Comparison of ENCODE assay signal across 13 cellular contexts in genomic region chr6:130600880-130601341, GRCh38.
DNase-seq lines count a peak whose midpoint lies in the region; ATAC-seq and TF ChIP-seq lines count a peak whose summit lies in the region.
"Had no signal": no experiment of that assay in that cellular context is flagged by ENCODE, and none has a peak within 500 bp of the region (broad histone marks: within the 10 kb centered on the region; RNA-seq: fewer than 3 reads in every experiment).

No MANE protein-coding gene starts in this region.

- peak overlapping the region; percentile 36 for H3K4me3 Mint-ChIP-seq in HFFc6
- H3K4me3 Mint-ChIP-seq in activated T-helper 2 cell treated with anti-CD3 and anti-CD28 coated beads, Interferon-gamma antibody, Interleukin-2, Interleukin-4, amounts not matched to agents 10 μg/mL and 5 μg/mL and 100 μg/mL, durations not matched to agents 14 hours and 24 hours and 36 hours (ENCODE audit: low read depth): no peak overlapping the region
- no peak overlapping the region for H3K4me3 Mint-ChIP-seq in naive thymus-derived CD4-positive, alpha-beta T cell
- H3K4me3 Mint-ChIP-seq: T-helper 17 cell had no signal

- BruUV-seq in A673 (replicated peaks; lab: Mats Ljungman, UMichigan): no TSS peak

- no peaks in the 10 kb centered on the region for H3K27me3 ChIP-seq in A673 (replicated peaks; ENCODE audit: insufficient read depth, low read depth, low read length, poor library complexity)
- H3K27me3 ChIP-seq in foreskin keratinocyte: no peaks in the 10 kb centered on the region
- no peaks in the 10 kb centered on the region for H3K27me3 ChIP-seq in naive thymus-derived CD4-positive, alpha-beta T cell (ENCODE audit: control insufficient read depth in 2 of 2, insufficient read depth in 2 of 2, low read length in 2 of 2)
- H3K27me3 ChIP-seq: breast epithelium had no signal

- H3K4me1 Mint-ChIP-seq in HFFc6 (ENCODE audit: low read depth): peaks cover 79% of the 10 kb centered on the region
- H3K4me1 Mint-ChIP-seq in activated T-helper 2 cell treated with anti-CD3 and anti-CD28 coated beads, Interferon-gamma antibody, Interleukin-2, Interleukin-4, amounts not matched to agents 10 μg/mL and 5 μg/mL and 100 μg/mL, durations not matched to agents 14 hours and 24 hours and 36 hours (ENCODE audit: low read depth): peaks cover 38% of the 10 kb centered on the region
- peaks cover 7 to 30% (median 17%) of the 10 kb centered on the region in 7 donors for H3K4me1 Mint-ChIP-seq in naive thymus-derived CD4-positive, alpha-beta T cell

- no peaks in the 10 kb centered on the region for H3K9me3 Mint-ChIP-seq in HFFc6
- peaks cover 8% of the 10 kb centered on the region for H3K9me3 Mint-ChIP-seq in activated T-helper 2 cell treated with anti-CD3 and anti-CD28 coated beads, Interferon-gamma antibody, Interleukin-2, Interleukin-4, amounts not matched to agents 10 μg/mL and 5 μg/mL and 100 μg/mL, durations not matched to agents 14 hours and 24 hours and 36 hours
- peaks cover 0 to 22% (median 0%) of the 10 kb centered on the region in 11 donors for H3K9me3 Mint-ChIP-seq in naive thymus-derived CD4-positive, alpha-beta T cell

- H3K4me1 ChIP-seq in A673 (ENCODE audit: insufficient read depth, low read length, poor library complexity, severe bottlenecking) (peaks cover 45% of the 10 kb centered on the region), foreskin keratinocyte (peaks cover 60% of the 10 kb centered on the region)
- peaks cover 0 to 4% of the 10 kb centered on the region in 2 donors for H3K4me1 ChIP-seq in naive thymus-derived CD4-positive, alpha-beta T cell (ENCODE audit: control insufficient read depth in 2 of 2, insufficient read depth in 2 of 2, low read length in 2 of 2)
- H3K4me1 ChIP-seq: breast epithelium had no signal

- DNase-seq in A673 (ENCODE audit: low spot score) (peak; percentile 95), HFFc6 (peak; percentile 95), foreskin keratinocyte (peak; percentile 97 to 98), NCI-H345 (lab: John Stamatoyannopoulos, UW) (no peak), NCI-H526 treated with DMSO at 0.1 percent for 48 hours (lab: John Stamatoyannopoulos, UW) (no peak)
- no peak for DNase-seq in activated T-helper 2 cell treated with anti-CD3 and anti-CD28 coated beads, Interferon-gamma antibody, Interleukin-2, Interleukin-4, amounts not matched to agents 10 μg/mL and 5 μg/mL and 100 μg/mL, durations not matched to agents 14 hours and 24 hours and 36 hours (ENCODE audit: low spot score)
- DNase-seq in naive thymus-derived CD4-positive, alpha-beta T cell: no peak
- DNase-seq: activated CD4-positive, alpha-beta T cell treated with anti-CD3 and anti-CD28 coated beads for 4 hours; NCI-H2227 treated with DMSO at 0.1 percent for 48 hours; posterior cingulate gyrus; T-helper 17 cell had no signal

- POLR2A ChIA-PET in A673 (lab: Charles Lee; ENCODE audit: low non-redundant PET): interaction anchor here (0.6 kb wide), 1 partner anchor 159 kb away, joined by 3 read pairs; no protein-coding TSS in a partner anchor
- POLR2A ChIA-PET in naive thymus-derived CD4-positive, alpha-beta T cell (lab: Charles Lee): interaction anchor here (0.7 kb wide), 1 partner anchor 18 kb away, joined by 4 read pairs; no protein-coding TSS in a partner anchor

- TF ChIP-seq CTCF in A673 (conservative IDR thresholded peaks at IDR 0.05; ENCODE audit: low read depth, low read length): no peak
- no peak for TF ChIP-seq CTCF in HFFc6 (IDR thresholded peaks at IDR 0.05)
- TF ChIP-seq CTCF in foreskin keratinocyte (conservative IDR thresholded peaks at IDR 0.05): no peak

- no peaks in the 10 kb centered on the region for H3K9me3 ChIP-seq in A673 (ENCODE audit: low read depth, low read length, poor library complexity, severe bottlenecking)
- H3K9me3 ChIP-seq in naive thymus-derived CD4-positive, alpha-beta T cell (ENCODE audit: control insufficient read depth in 2 of 3, low read length in 3 of 3): no peaks in the 10 kb centered on the region
- H3K9me3 ChIP-seq: breast epithelium had no signal

- intact Hi-C loops in A673 (cut with micrococcal nuclease; ENCODE audit: unreplicated experiment): loop anchor here (5.0 kb wide), 3 partner anchors 99 to 781 kb away; no protein-coding TSS in a partner anchor
- intact Hi-C loops in activated T-helper 2 cell treated with anti-CD3 and anti-CD28 coated beads, Interferon-gamma antibody, Interleukin-2, Interleukin-4, amounts not matched to agents 10 μg/mL and 5 μg/mL and 100 μg/mL, durations not matched to agents 14 hours and 24 hours and 36 hours (cut with micrococcal nuclease): no loop called here
- intact Hi-C loops in naive thymus-derived CD4-positive, alpha-beta T cell (cut with micrococcal nuclease): no loop called here

- CTCF ChIA-PET in A673 (lab: Charles Lee): interaction anchor here (0.5 kb wide), 1 partner anchor 10 kb away, joined by 6 read pairs; no protein-coding TSS in a partner anchor
- CTCF ChIA-PET in naive thymus-derived CD4-positive, alpha-beta T cell (lab: Charles Lee): interaction anchor here (0.6 kb wide), 1 partner anchor 191 kb away, joined by 3 read pairs; no protein-coding TSS in a partner anchor

- peak overlapping the region; percentile 74 for H3K27ac Mint-ChIP-seq in HFFc6
- peak overlapping the region; percentile 29 for H3K27ac Mint-ChIP-seq in activated T-helper 2 cell treated with anti-CD3 and anti-CD28 coated beads, Interferon-gamma antibody, Interleukin-2, Interleukin-4, amounts not matched to agents 10 μg/mL and 5 μg/mL and 100 μg/mL, durations not matched to agents 14 hours and 24 hours and 36 hours
- no peak overlapping the region for H3K27ac Mint-ChIP-seq in naive thymus-derived CD4-positive, alpha-beta T cell
- H3K27ac Mint-ChIP-seq: T-helper 17 cell had no signal

- peaks cover 3% of the 10 kb centered on the region for H3K27me3 Mint-ChIP-seq in HFFc6 (ENCODE audit: insufficient read depth)
- H3K27me3 Mint-ChIP-seq in activated T-helper 2 cell treated with anti-CD3 and anti-CD28 coated beads, Interferon-gamma antibody, Interleukin-2, Interleukin-4, amounts not matched to agents 10 μg/mL and 5 μg/mL and 100 μg/mL, durations not matched to agents 14 hours and 24 hours and 36 hours (ENCODE audit: low read depth): no peaks in the 10 kb centered on the region
- H3K27me3 Mint-ChIP-seq in naive thymus-derived CD4-positive, alpha-beta T cell: no peaks in the 10 kb centered on the region
- H3K27me3 Mint-ChIP-seq: T-helper 17 cell had no signal

- no peak overlapping the region for H3K4me3 ChIP-seq in A673 (ENCODE audit: low read depth, low read length, poor library complexity, severe bottlenecking)
- H3K4me3 ChIP-seq in naive thymus-derived CD4-positive, alpha-beta T cell (ENCODE audit: low read length): no peak overlapping the region
- H3K4me3 ChIP-seq: breast epithelium had no signal

- no peaks in the 10 kb centered on the region for H3K36me3 ChIP-seq in A673 (ENCODE audit: insufficient read depth, low read length, poor library complexity, severe bottlenecking)
- H3K36me3 ChIP-seq in naive thymus-derived CD4-positive, alpha-beta T cell (ENCODE audit: control insufficient read depth in 2 of 3, insufficient read depth in 3 of 3, low read length in 3 of 3): no peaks in the 10 kb centered on the region
- H3K36me3 ChIP-seq: breast epithelium had no signal

- ATAC-seq in foreskin keratinocyte (peak; percentile 78), HG02973 (IDR thresholded peaks at IDR 0.05; ENCODE audit: unreplicated experiment) (no peak)
- ATAC-seq in naive thymus-derived CD4-positive, alpha-beta T cell: no peak
- ATAC-seq: T-helper 17 cell had no signal

- H3K36me3 Mint-ChIP-seq in HFFc6 (ENCODE audit: low read depth): peaks cover 14% of the 10 kb centered on the region
- H3K36me3 Mint-ChIP-seq in activated T-helper 2 cell treated with anti-CD3 and anti-CD28 coated beads, Interferon-gamma antibody, Interleukin-2, Interleukin-4, amounts not matched to agents 10 μg/mL and 5 μg/mL and 100 μg/mL, durations not matched to agents 14 hours and 24 hours and 36 hours (ENCODE audit: low read depth): peaks cover 9% of the 10 kb centered on the region
- peaks cover 0 to 42% (median 0%) of the 10 kb centered on the region in 5 donors for H3K36me3 Mint-ChIP-seq in naive thymus-derived CD4-positive, alpha-beta T cell

- peak overlapping the region; percentile 85 for H3K27ac ChIP-seq in A673 (ENCODE audit: low read depth, low read length, poor library complexity, severe bottlenecking)
- peak overlapping the region; percentile 67 for H3K27ac ChIP-seq in foreskin keratinocyte
- no peak overlapping the region for H3K27ac ChIP-seq in naive thymus-derived CD4-positive, alpha-beta T cell (ENCODE audit: low read depth, low read length)
- H3K27ac ChIP-seq: breast epithelium had no signal

Comparison
In these comparisons a context has a peak if more than half of its experiments do, and no peak if none do; other contexts are left out.
1. DNase-seq: peak in A673 (single experiment), HFFc6 (single experiment) and foreskin keratinocyte (2 of 2); none in activated T-helper 2 cell treated with anti-CD3 and anti-CD28 coated beads, Interferon-gamma antibody, Interleukin-2, Interleukin-4, amounts not matched to agents 10 μg/mL and 5 μg/mL and 100 μg/mL, durations not matched to agents 14 hours and 24 hours and 36 hours (single experiment), NCI-H345 (single experiment), NCI-H526 treated with DMSO at 0.1 percent for 48 hours (single experiment) and naive thymus-derived CD4-positive, alpha-beta T cell (0 of 9).
2. H3K27ac Mint-ChIP-seq: peak in HFFc6 (single experiment) and activated T-helper 2 cell treated with anti-CD3 and anti-CD28 coated beads, Interferon-gamma antibody, Interleukin-2, Interleukin-4, amounts not matched to agents 10 μg/mL and 5 μg/mL and 100 μg/mL, durations not matched to agents 14 hours and 24 hours and 36 hours (single experiment); none in naive thymus-derived CD4-positive, alpha-beta T cell (0 of 9).